Comparison of ENCODE assay signal across 32 cellular contexts in the genomic region with DNA sequence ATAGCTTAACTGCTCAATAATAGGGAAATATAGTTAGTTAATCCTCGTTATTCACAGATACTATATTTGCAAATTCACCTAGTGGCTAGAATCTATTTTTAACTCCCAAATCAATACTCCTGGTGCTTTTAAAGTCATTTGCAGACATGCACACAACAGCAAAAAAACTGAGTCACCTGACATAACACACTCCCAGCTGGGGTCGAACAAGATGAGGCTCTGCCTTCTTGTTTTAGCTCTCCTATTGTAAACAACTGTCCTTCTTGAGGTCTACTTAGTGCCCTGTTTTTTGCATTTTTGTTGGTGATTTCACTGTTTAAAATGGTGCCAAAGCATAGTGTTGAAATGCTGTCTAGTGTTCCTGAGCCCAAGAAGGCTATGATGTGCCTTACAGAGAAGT.
"Had no signal": no experiment of that assay in that cellular context is flagged by ENCODE, and none has a peak within 500 bp of the region (broad histone marks: within the 10 kb centered on the region; RNA-seq: fewer than 3 reads in every experiment).

No MANE protein-coding gene starts in this region.

- H3K4me3 ChIP-seq: K562, SJCRH30, SK-N-MC had no signal

- H3K27ac ChIP-seq: SJCRH30, SK-N-MC, WERI-Rb-1 had no signal

- H3K27me3 Mint-ChIP-seq: brain had no signal

- H3K36me3 Mint-ChIP-seq: activated naive CD4-positive, alpha-beta T cell treated with anti-CD3 and anti-CD28 coated beads, Interleukin-2, amount 10 ng/mL, durations not matched to agents 7 days and 5 days; activated naive CD8-positive, alpha-beta T cell had no signal

- H3K4me1 ChIP-seq: SJCRH30 had no signal

- H3K4me1 Mint-ChIP-seq: activated CD4-positive, alpha-beta memory T cell treated with anti-CD3 and anti-CD28 coated beads, Interleukin-2, amount 10 ng/mL, durations not matched to agents 7 days and 5 days; activated CD8-positive, alpha-beta memory T cell treated with anti-CD3 and anti-CD28 coated beads, Interleukin-2, amount 10 ng/mL, durations not matched to agents 7 days and 5 days; activated naive CD4-positive, alpha-beta T cell treated with anti-CD3 and anti-CD28 coated beads, Interleukin-2, amount 10 ng/mL, durations not matched to agents 7 days and 5 days; activated naive CD8-positive, alpha-beta T cell treated with anti-CD3 and anti-CD28 coated beads, Interleukin-2, amount 50 U/mL, for 24 hours; brain had no signal

- DNase-seq: activated CD4-positive, alpha-beta memory T cell treated with anti-CD3 and anti-CD28 coated beads, Interleukin-2, amount 10 ng/mL, durations not matched to agents 7 days and 5 days; activated CD4-positive, alpha-beta T cell treated with anti-CD3 and anti-CD28 coated beads for 1 hour; activated CD4-positive, alpha-beta T cell treated with anti-CD3 and anti-CD28 coated beads for 48 hours; activated CD4-positive, CD25-positive, alpha-beta regulatory T cell; activated CD8-positive, alpha-beta memory T cell treated with anti-CD3 and anti-CD28 coated beads for 24 hours; activated CD8-positive, alpha-beta memory T cell treated with anti-CD3 and anti-CD28 coated beads, Interleukin-2, amount 10 ng/mL, durations not matched to agents 7 days and 5 days; activated CD8-positive, alpha-beta memory T cell treated with anti-CD3 and anti-CD28 coated beads, Interleukin-2, amount 50 U/mL, for 48 hours; activated effector memory CD4-positive, alpha-beta T cell treated with Interleukin-2 at 50 U/mL for 16 hours; activated naive CD4-positive, alpha-beta T cell treated with anti-CD3 and anti-CD28 coated beads, Interleukin-2, amount 10 ng/mL, durations not matched to agents 7 days and 5 days; activated naive CD8-positive, alpha-beta T cell treated with anti-CD3 and anti-CD28 coated beads, Interleukin-2, amount 50 U/mL, for 24 hours; activated T-cell treated with anti-CD3 and anti-CD28 coated beads, Interleukin-2, amount 50 U/mL, for 48 hours; anterior cingulate cortex; caudate nucleus; Karpas-422; NCI-H1048; NCI-H1105 treated with DMSO at 0.1 percent for 48 hours; NCI-H1436; NCI-H1694; NCI-H1930; NCI-H2081 treated with DMSO at 0.1 percent for 48 hours; NCI-H510A; NCI-H526; NCI-H748 treated with DMSO at 0.1 percent for 48 hours; SHP77; SJCRH30; T1000; WERI-Rb-1 had no signal

- H3K27me3 ChIP-seq: SJCRH30 had no signal

- FAIRE-seq: bronchial epithelial cell, K562 had no signal

- H3K36me3 ChIP-seq: SJCRH30, WERI-Rb-1 had no signal

- H3K4me3 Mint-ChIP-seq: activated CD4-positive, alpha-beta memory T cell treated with anti-CD3 and anti-CD28 coated beads, Interleukin-2, amount 10 ng/mL, durations not matched to agents 7 days and 5 days; activated CD8-positive, alpha-beta memory T cell treated with anti-CD3 and anti-CD28 coated beads, Interleukin-2, amount 10 ng/mL, durations not matched to agents 7 days and 5 days; activated naive CD4-positive, alpha-beta T cell treated with anti-CD3 and anti-CD28 coated beads, Interleukin-2, amount 10 ng/mL, durations not matched to agents 7 days and 5 days; activated naive CD8-positive, alpha-beta T cell; activated naive CD8-positive, alpha-beta T cell treated with anti-CD3 and anti-CD28 coated beads, Interleukin-2, amount 50 U/mL, for 24 hours; brain had no signal

- H3K27ac Mint-ChIP-seq: activated CD4-positive, alpha-beta memory T cell treated with anti-CD3 and anti-CD28 coated beads, Interleukin-2, amount 10 ng/mL, durations not matched to agents 7 days and 5 days; activated CD8-positive, alpha-beta memory T cell treated with anti-CD3 and anti-CD28 coated beads, Interleukin-2, amount 10 ng/mL, durations not matched to agents 7 days and 5 days; activated naive CD4-positive, alpha-beta T cell treated with anti-CD3 and anti-CD28 coated beads, Interleukin-2, amount 10 ng/mL, durations not matched to agents 7 days and 5 days; activated naive CD8-positive, alpha-beta T cell; activated naive CD8-positive, alpha-beta T cell treated with anti-CD3 and anti-CD28 coated beads, Interleukin-2, amount 50 U/mL, for 24 hours; brain had no signal

- H3K9me3 ChIP-seq: SJCRH30 had no signal
